In the genomic region with DNA sequence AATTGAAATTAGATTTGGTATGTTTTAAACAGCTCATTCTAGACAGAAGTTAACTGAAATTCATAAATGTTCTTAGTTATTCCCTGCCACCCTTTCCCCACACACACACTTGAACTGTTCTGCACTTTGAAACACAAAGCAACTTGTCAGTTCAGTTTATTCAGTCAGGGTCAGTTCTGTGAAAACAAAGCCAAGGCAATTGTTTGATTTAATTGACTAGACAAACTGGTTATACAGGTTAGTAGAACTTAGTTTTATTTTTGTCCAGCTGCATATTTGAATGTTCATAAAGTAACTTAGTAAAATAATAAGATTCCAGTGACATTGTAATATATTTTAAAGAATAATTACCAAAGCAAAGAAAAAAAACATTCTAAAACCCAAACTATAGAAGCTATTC, we compare ENCODE assay signal across 14 cellular contexts.
A peak's percentile ranks its signal among the peaks of the same experiment; 100 is the strongest.
DNase-seq lines count a peak whose midpoint lies in the region; ATAC-seq and TF ChIP-seq lines count a peak whose summit lies in the region.
"Had no signal": no experiment of that assay in that cellular context is flagged by ENCODE, and none has a peak within 500 bp of the region (broad histone marks: within the 10 kb centered on the region; RNA-seq: fewer than 3 reads in every experiment).

No MANE protein-coding gene starts in this region.

- no peak overlapping the region for H3K4me3 Mint-ChIP-seq in activated CD4-positive, alpha-beta T cell treated with anti-CD3 and anti-CD28 coated beads, Interleukin-2, amount 10 ng/mL, durations not matched to agents 24 days and 14 days
- H3K4me3 Mint-ChIP-seq: T-cell had no signal

- intact Hi-C loops in stomach (cut with DNase I; ENCODE audit: low total_unique reads) = no loop called here
- intact Hi-C loops in activated CD4-positive, alpha-beta T cell treated with anti-CD3 and anti-CD28 coated beads, Interleukin-2, amount 10 ng/mL, durations not matched to agents 24 days and 14 days (cut with micrococcal nuclease) = no loop called here

- TF ChIP-seq EP300 in stomach (IDR thresholded peaks at IDR 0.05) = no peak

- no peak for TF ChIP-seq POLR2A in stomach (IDR thresholded peaks at IDR 0.05)

- H3K27ac ChIP-seq in stomach = peak overlapping the region in 4 of 5 donors; percentile 46 to 79 (median 66)
- H3K27ac ChIP-seq: left ventricle myocardium inferior, neutrophil had no signal

- H3K27ac Mint-ChIP-seq in activated CD4-positive, alpha-beta T cell treated with anti-CD3 and anti-CD28 coated beads, Interleukin-2, amount 10 ng/mL, durations not matched to agents 24 days and 14 days = no peak overlapping the region
- H3K27ac Mint-ChIP-seq: T-cell had no signal

- H3K4me3 ChIP-seq in stomach = no peak overlapping the region
- H3K4me3 ChIP-seq: left ventricle myocardium inferior had no signal

- peaks cover 23% of the 10 kb centered on the region for H3K36me3 Mint-ChIP-seq in activated CD4-positive, alpha-beta T cell treated with anti-CD3 and anti-CD28 coated beads, Interleukin-2, amount 10 ng/mL, durations not matched to agents 24 days and 14 days (ENCODE audit: low read depth)

- H3K4me1 ChIP-seq in stomach = peaks cover 0 to 16% (median 7%) of the 10 kb centered on the region in 4 donors
- H3K4me1 ChIP-seq: left ventricle myocardium inferior had no signal

- H3K36me3 ChIP-seq in stomach = peaks cover 0 to 15% (median 8%) of the 10 kb centered on the region in 4 donors
- H3K36me3 ChIP-seq: neutrophil had no signal

- H3K9me3 Mint-ChIP-seq in activated CD4-positive, alpha-beta T cell treated with anti-CD3 and anti-CD28 coated beads, Interleukin-2, amount 10 ng/mL, durations not matched to agents 24 days and 14 days = peaks cover 8% of the 10 kb centered on the region

- DNase-seq in NCI-H1436 (lab: John Stamatoyannopoulos, UW) = peak; percentile 28
- DNase-seq in NCI-H1436 treated with DMSO at 0.1 percent for 48 hours (lab: John Stamatoyannopoulos, UW) = no peak
- DNase-seq in NCI-H526 treated with DMSO at 0.1 percent for 48 hours (lab: John Stamatoyannopoulos, UW) = peak; percentile 98
- peak; percentile 29 for DNase-seq in iPS-NIHi11 (ENCODE audit: low spot score)
- no peak for DNase-seq in stomach
- DNase-seq in activated CD4-positive, alpha-beta T cell treated with anti-CD3 and anti-CD28 coated beads, Interleukin-2, amount 10 ng/mL, durations not matched to agents 24 days and 14 days = no peak
- DNase-seq: activated CD4-positive, alpha-beta T cell treated with anti-CD3 and anti-CD28 coated beads for 4 hours; effector CD8-positive, alpha-beta T cell; left ventricle myocardium inferior; stimulated activated CD4-positive, alpha-beta T cell treated with anti-CD3 and anti-CD28 coated beads, Interleukin-15, amount 100 ng/mL, for 24 hours; T-cell had no signal

- H3K27me3 Mint-ChIP-seq in activated CD4-positive, alpha-beta T cell treated with anti-CD3 and anti-CD28 coated beads, Interleukin-2, amount 10 ng/mL, durations not matched to agents 24 days and 14 days = no peaks in the 10 kb centered on the region
- H3K27me3 Mint-ChIP-seq: T-cell had no signal

- ATAC-seq in GM21576 (IDR thresholded peaks at IDR 0.05; ENCODE audit: unreplicated experiment) (no peak), HG03571 (IDR thresholded peaks at IDR 0.05; ENCODE audit: unreplicated experiment) (no peak)
- ATAC-seq: T-cell had no signal

- no peaks in the 10 kb centered on the region for H3K27me3 ChIP-seq in stomach
- H3K27me3 ChIP-seq: neutrophil had no signal

- TF ChIP-seq CTCF in stomach (IDR thresholded peaks at IDR 0.05) = no peak

- no peaks in the 10 kb centered on the region for H3K9me3 ChIP-seq in stomach
- H3K9me3 ChIP-seq: left ventricle myocardium inferior, neutrophil had no signal

- H3K4me1 Mint-ChIP-seq in activated CD4-positive, alpha-beta T cell treated with anti-CD3 and anti-CD28 coated beads, Interleukin-2, amount 10 ng/mL, durations not matched to agents 24 days and 14 days = no peaks in the 10 kb centered on the region

Comparison
In these comparisons a context has a peak if more than half of its experiments do, and no peak if none do; other contexts are left out.
1. DNase-seq: peak in NCI-H1436 (single experiment), NCI-H526 treated with DMSO at 0.1 percent for 48 hours (single experiment) and iPS-NIHi11 (single experiment); none in NCI-H1436 treated with DMSO at 0.1 percent for 48 hours (single experiment), stomach (single experiment) and activated CD4-positive, alpha-beta T cell treated with anti-CD3 and anti-CD28 coated beads, Interleukin-2, amount 10 ng/mL, durations not matched to agents 24 days and 14 days (single experiment).